ENCODE assay signal across 20 cellular contexts in the genomic region with DNA sequence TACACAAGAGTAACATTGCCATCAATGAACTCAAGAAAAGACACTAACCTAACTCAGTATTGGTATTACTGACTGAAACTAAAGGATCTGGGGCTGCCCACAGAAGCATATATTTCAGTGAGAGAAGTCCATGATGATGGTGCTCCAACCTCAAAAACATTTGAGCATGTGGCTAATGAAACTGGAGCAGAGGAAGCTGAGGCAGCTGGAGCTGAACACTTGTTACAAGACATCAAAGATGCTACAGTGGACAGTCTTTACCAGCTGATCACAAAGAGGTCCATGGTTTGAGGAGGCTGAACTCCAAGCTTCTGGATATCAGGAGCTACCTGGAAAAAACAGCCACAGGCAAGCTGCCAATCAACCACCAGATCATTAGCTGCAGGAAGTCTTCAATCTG. TPM values are rescaled to one million over a fixed set of nuclear protein-coding genes. Genes with fewer than 3 reads are reported as not detected.
"Had no signal": no experiment of that assay in that cellular context is flagged by ENCODE, and none has a peak within 500 bp of the region (broad histone marks: within the 10 kb centered on the region; RNA-seq: fewer than 3 reads in every experiment).

No MANE protein-coding gene starts in this region.

- H3K4me3 Mint-ChIP-seq: naive thymus-derived CD8-positive, alpha-beta T cell; neural crest cell had no signal

- H3K4me1 Mint-ChIP-seq: naive thymus-derived CD8-positive, alpha-beta T cell; neural crest cell had no signal

- H3K9me3 ChIP-seq: heart left ventricle, suprapubic skin, thyroid gland, upper lobe of left lung, uterus had no signal

- ATAC-seq: esophagus mucosa; heart left ventricle; left colon; left ventricle myocardium superior; naive thymus-derived CD8-positive, alpha-beta T cell; sciatic nerve had no signal

- H3K4me3 ChIP-seq: dorsolateral prefrontal cortex, heart left ventricle, lung, skin epidermis, suprapubic skin, thyroid gland, upper lobe of left lung, uterus had no signal

- H3K27me3 ChIP-seq: dorsolateral prefrontal cortex, heart left ventricle, suprapubic skin, thyroid gland, upper lobe of left lung, uterus had no signal

- H3K27me3 Mint-ChIP-seq: naive thymus-derived CD8-positive, alpha-beta T cell had no signal

- H3K9me3 Mint-ChIP-seq: naive thymus-derived CD8-positive, alpha-beta T cell; neural crest cell had no signal

- DNase-seq: cortex of kidney; dorsolateral prefrontal cortex; effector memory CD4-positive, alpha-beta T cell; heart left ventricle; hippocampal formation; left colon; left ventricle myocardium superior; mesenchymal stem cell; naive thymus-derived CD8-positive, alpha-beta T cell; stimulated activated CD4-positive, alpha-beta T cell treated with anti-CD3 and anti-CD28 coated beads, Interleukin-2, amount 100 ng/mL, for 24 hours; stimulated activated naive CD4-positive, alpha-beta T cell treated with Interleukin-2 at 50 U/mL for 16 hours; thyroid gland; upper lobe of left lung; uterus had no signal

- H3K36me3 ChIP-seq: uterus had no signal

- H3K27ac ChIP-seq: dorsolateral prefrontal cortex, heart left ventricle, skin epidermis, suprapubic skin, thyroid gland, upper lobe of left lung, uterus had no signal

- H3K4me1 ChIP-seq: heart left ventricle, suprapubic skin, thyroid gland, upper lobe of left lung, uterus had no signal

RNA-seq across cellular contexts. Expression of a gene that starts 42.2 kb away (rescaled TPM):
- total RNA-seq: naive thymus-derived CD8-positive, alpha-beta T cell had no signal
